24 cellular contexts compared by ENCODE assay signal in the genomic region with DNA sequence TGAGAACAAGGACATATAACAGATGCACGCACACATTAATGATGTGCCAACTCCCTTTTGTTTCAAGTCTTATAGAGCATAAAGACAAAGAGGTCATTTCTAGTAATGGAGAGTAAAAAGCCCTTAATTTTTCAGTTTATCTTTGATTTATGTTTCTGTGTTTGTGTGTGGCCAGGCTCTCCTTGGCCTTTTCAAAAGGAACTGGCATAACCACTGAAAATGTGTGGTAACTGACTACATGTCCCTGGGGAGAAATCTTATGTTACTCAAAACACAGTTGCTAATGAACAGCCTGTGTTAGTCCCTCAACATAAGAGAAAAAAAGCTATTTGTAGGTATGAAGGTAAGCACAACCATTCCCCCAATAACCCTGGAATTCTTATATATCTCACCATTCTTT. TPM values are rescaled to one million over a fixed set of nuclear protein-coding genes. Genes with fewer than 3 reads are reported as not detected.
DNase-seq lines count a peak whose midpoint lies in the region; ATAC-seq lines count a peak whose summit lies in the region.
"Had no signal": no experiment of that assay in that cellular context is flagged by ENCODE, and none has a peak within 500 bp of the region (broad histone marks: within the 10 kb centered on the region; RNA-seq: fewer than 3 reads in every experiment).

No MANE protein-coding gene starts in this region.

- peaks cover 0 to 7% (median 0%) of the 10 kb centered on the region in 3 donors for H3K4me1 Mint-ChIP-seq in naive B cell
- H3K4me1 Mint-ChIP-seq in activated naive CD4-positive, alpha-beta T cell treated with anti-CD3 and anti-CD28 coated beads for 36 hours (ENCODE audit: low read depth), result peaks cover 2% of the 10 kb centered on the region
- H3K4me1 Mint-ChIP-seq in activated T-cell treated with anti-CD3 and anti-CD28 coated beads, Interleukin-2, amount 50 U/mL, for 4 hours (ENCODE audit: low read depth), result no peaks in the 10 kb centered on the region
- H3K4me1 Mint-ChIP-seq: H9 had no signal

- peaks cover 0 to 16% (median 0%) of the 10 kb centered on the region in 3 donors for H3K27me3 Mint-ChIP-seq in naive B cell
- H3K27me3 Mint-ChIP-seq in activated naive CD4-positive, alpha-beta T cell treated with anti-CD3 and anti-CD28 coated beads for 36 hours (ENCODE audit: low read depth), result peaks cover 3% of the 10 kb centered on the region
- peaks cover 2% of the 10 kb centered on the region for H3K27me3 Mint-ChIP-seq in activated T-cell treated with anti-CD3 and anti-CD28 coated beads, Interleukin-2, amount 50 U/mL, for 4 hours (ENCODE audit: low read depth)

- H3K36me3 Mint-ChIP-seq in naive B cell, result no peaks in the 10 kb centered on the region
- H3K36me3 Mint-ChIP-seq in activated naive CD4-positive, alpha-beta T cell treated with anti-CD3 and anti-CD28 coated beads for 36 hours (ENCODE audit: low read depth), result no peaks in the 10 kb centered on the region
- no peaks in the 10 kb centered on the region for H3K36me3 Mint-ChIP-seq in activated T-cell treated with anti-CD3 and anti-CD28 coated beads, Interleukin-2, amount 50 U/mL, for 4 hours (ENCODE audit: insufficient read depth)
- H3K36me3 Mint-ChIP-seq: activated CD8-positive, alpha-beta memory T cell treated with anti-CD3 and anti-CD28 coated beads, Interleukin-2, amount 10 ng/mL, durations not matched to agents 7 days and 5 days had no signal

- no peaks in the 10 kb centered on the region for H3K9me3 Mint-ChIP-seq in naive B cell
- no peaks in the 10 kb centered on the region for H3K9me3 Mint-ChIP-seq in activated naive CD4-positive, alpha-beta T cell treated with anti-CD3 and anti-CD28 coated beads for 36 hours
- no peaks in the 10 kb centered on the region for H3K9me3 Mint-ChIP-seq in activated T-cell treated with anti-CD3 and anti-CD28 coated beads, Interleukin-2, amount 50 U/mL, for 4 hours
- H3K9me3 Mint-ChIP-seq: H9 had no signal

- ATAC-seq in HG03432 (IDR thresholded peaks at IDR 0.05; ENCODE audit: unreplicated experiment), result peak; percentile 42
- peak; percentile 23 to 32 for ATAC-seq in naive B cell (ENCODE audit: low read depth in 2 of 2)
- ATAC-seq in GM21360 (IDR thresholded peaks at IDR 0.05; ENCODE audit: unreplicated experiment), result no peak
- no peak for ATAC-seq in activated T-cell treated with anti-CD3 and anti-CD28 coated beads, Interleukin-2, amount 50 U/mL, for 4 hours
- ATAC-seq: activated CD8-positive, alpha-beta memory T cell treated with anti-CD3 and anti-CD28 coated beads, Interleukin-2, amount 10 ng/mL, durations not matched to agents 7 days and 5 days; pancreas had no signal

- H3K4me3 ChIP-seq in adipocyte (ENCODE audit: low read length), result no peak overlapping the region
- H3K4me3 ChIP-seq: pancreas had no signal

- H3K36me3 ChIP-seq in adipocyte (ENCODE audit: control insufficient read depth, insufficient read depth, low read length, severe bottlenecking), result no peaks in the 10 kb centered on the region
- H3K36me3 ChIP-seq: pancreas had no signal

- intact Hi-C loops in activated naive CD4-positive, alpha-beta T cell treated with anti-CD3 and anti-CD28 coated beads for 36 hours (cut with micrococcal nuclease), result no loop called here

- no peaks in the 10 kb centered on the region for H3K27me3 ChIP-seq in adipocyte (replicated peaks; ENCODE audit: control insufficient read depth, insufficient read depth, low read length)
- H3K27me3 ChIP-seq: pancreas had no signal

- CTCF ChIA-PET in activated naive CD4-positive, alpha-beta T cell treated with anti-CD3 and anti-CD28 coated beads for 36 hours (lab: Charles Lee), result no interaction called here

- peaks cover 36% of the 10 kb centered on the region for H3K4me1 ChIP-seq in adipocyte (ENCODE audit: control insufficient read depth, insufficient read depth, low read length)

- DNase-seq in DMS79 (lab: John Stamatoyannopoulos, UW) (peak; percentile 67), adipocyte (ENCODE audit: low read depth) (peak; percentile 56), naive B cell (no peak), GOT3 (lab: John Stamatoyannopoulos, UW) (no peak)
- no peak for DNase-seq in activated naive CD4-positive, alpha-beta T cell treated with anti-CD3 and anti-CD28 coated beads for 36 hours
- DNase-seq in activated T-cell treated with anti-CD3 and anti-CD28 coated beads, Interleukin-2, amount 50 U/mL, for 4 hours, result no peak
- DNase-seq: activated CD4-positive, CD25-positive, alpha-beta regulatory T cell treated with anti-CD3 and anti-CD28 coated beads, Interleukin-2, amount 50 U/mL, for 72 hours; activated CD8-positive, alpha-beta memory T cell treated with anti-CD3 and anti-CD28 coated beads, Interleukin-2, amount 10 ng/mL, durations not matched to agents 7 days and 5 days; activated effector memory CD4-positive, alpha-beta T cell treated with Interleukin-2 at 50 U/mL for 16 hours; anterior cingulate cortex; cerebellar nuclear complex; H9; Kasumi-1; NCI-H1694; NCI-H524 treated with DMSO at 0.1 percent for 48 hours; OCI-M1; pancreas; SIG-M5; stimulated activated CD4-positive, alpha-beta T cell treated with anti-CD3 and anti-CD28 coated beads, Interleukin-4, amount 100 ng/mL, for 24 hours had no signal

- H3K9me3 ChIP-seq in adipocyte (ENCODE audit: control insufficient read depth, low read length), result no peaks in the 10 kb centered on the region
- H3K9me3 ChIP-seq: pancreas had no signal

- no peak overlapping the region for H3K9ac ChIP-seq in adipocyte (ENCODE audit: low read length)

- H3K27ac Mint-ChIP-seq in naive B cell, result no peak overlapping the region
- H3K27ac Mint-ChIP-seq in activated naive CD4-positive, alpha-beta T cell treated with anti-CD3 and anti-CD28 coated beads for 36 hours, result no peak overlapping the region
- H3K27ac Mint-ChIP-seq: activated CD8-positive, alpha-beta memory T cell treated with anti-CD3 and anti-CD28 coated beads, Interleukin-2, amount 10 ng/mL, durations not matched to agents 7 days and 5 days; H9 had no signal

- H3K4me3 Mint-ChIP-seq in naive B cell, result no peak overlapping the region
- H3K4me3 Mint-ChIP-seq in activated naive CD4-positive, alpha-beta T cell treated with anti-CD3 and anti-CD28 coated beads for 36 hours, result no peak overlapping the region
- no peak overlapping the region for H3K4me3 Mint-ChIP-seq in activated T-cell treated with anti-CD3 and anti-CD28 coated beads, Interleukin-2, amount 50 U/mL, for 4 hours
- H3K4me3 Mint-ChIP-seq: activated CD8-positive, alpha-beta memory T cell treated with anti-CD3 and anti-CD28 coated beads, Interleukin-2, amount 10 ng/mL, durations not matched to agents 7 days and 5 days; H9 had no signal

RNA-seq across cellular contexts. Expression of gene SHOC1, which starts 47.6 kb away (rescaled TPM):
- not detected for polyA plus RNA-seq in naive B cell (ENCODE audit: low read depth in 6 of 6)
- total RNA-seq in activated naive CD4-positive, alpha-beta T cell treated with anti-CD3 and anti-CD28 coated beads for 36 hours, result not detected
- not detected for total RNA-seq in activated T-cell treated with anti-CD3 and anti-CD28 coated beads, Interleukin-2, amount 50 U/mL, for 4 hours
- total RNA-seq: activated CD8-positive, alpha-beta memory T cell treated with anti-CD3 and anti-CD28 coated beads, Interleukin-2, amount 10 ng/mL, durations not matched to agents 7 days and 5 days; H9; liver; T-helper 2 cell treated with Interferon-gamma antibody and Interleukin-4, amounts not matched to agents 100 ng/mL and 5 ng/mL, for 36 hours; temporal lobe had no signal

RNA-seq across cellular contexts. Expression of gene UGCG, which starts 54.3 kb away (rescaled TPM):
- polyA plus RNA-seq in naive B cell (ENCODE audit: low read depth in 6 of 6), result 10 to 100 TPM; 21.9 to 53.5 (median 31.0) TPM
- total RNA-seq in activated naive CD4-positive, alpha-beta T cell treated with anti-CD3 and anti-CD28 coated beads for 36 hours, result 10 to 100 TPM in 1 of 2 experiments, 1 to 10 TPM in 1; 8.8 to 10.5 TPM
- 10 to 100 TPM; 34.1 to 43.3 (median 40.9) TPM for total RNA-seq in activated T-cell treated with anti-CD3 and anti-CD28 coated beads, Interleukin-2, amount 50 U/mL, for 4 hours

Comparison
In these comparisons a context has a peak if more than half of its experiments do, and no peak if none do; other contexts are left out.
1. DNase-seq: peak in DMS79 (single experiment) and adipocyte (single experiment); none in naive B cell (single experiment), GOT3 (single experiment), activated naive CD4-positive, alpha-beta T cell treated with anti-CD3 and anti-CD28 coated beads for 36 hours (single experiment) and activated T-cell treated with anti-CD3 and anti-CD28 coated beads, Interleukin-2, amount 50 U/mL, for 4 hours (single experiment).
2. ATAC-seq: peak in HG03432 (single experiment) and naive B cell (2 of 2); none in GM21360 (single experiment) and activated T-cell treated with anti-CD3 and anti-CD28 coated beads, Interleukin-2, amount 50 U/mL, for 4 hours (0 of 2).